ENCODE assay signal across 11 cellular contexts in the genomic region with DNA sequence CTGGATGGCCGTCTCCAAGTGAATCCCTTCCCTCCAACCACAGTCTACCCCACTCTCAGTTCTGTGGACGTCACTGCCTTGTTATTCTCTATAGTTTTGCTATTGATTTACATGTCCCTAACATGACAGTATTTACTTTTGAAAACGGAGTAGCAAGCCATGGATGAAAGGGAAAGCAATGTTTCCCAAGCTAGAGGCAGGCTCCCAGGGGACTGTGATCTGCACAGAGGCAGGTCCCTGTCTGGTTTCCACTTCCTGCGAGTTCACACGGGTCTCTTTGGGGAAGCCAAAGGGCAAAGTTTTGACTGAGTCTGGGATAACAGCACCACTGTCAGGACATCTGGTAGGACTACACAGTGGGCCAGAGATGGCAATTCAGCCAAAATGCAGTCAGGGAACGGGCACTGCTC. TPM values are rescaled to one million over a fixed set of nuclear protein-coding genes. Genes with fewer than 3 reads are reported as not detected.
DNase-seq lines count a peak whose midpoint lies in the region; ATAC-seq, FAIRE-seq and TF ChIP-seq lines count a peak whose summit lies in the region.
"Had no signal": no experiment of that assay in that cellular context is flagged by ENCODE, and none has a peak within 500 bp of the region (broad histone marks: within the 10 kb centered on the region; RNA-seq: fewer than 3 reads in every experiment).

No MANE protein-coding gene starts in this region.

- no peaks in the 10 kb centered on the region for H3K36me3 ChIP-seq in Karpas-422 (ENCODE audit: insufficient read depth, low read length)

- H3K4me1 ChIP-seq in Karpas-422 (ENCODE audit: low read length): peaks cover 11% of the 10 kb centered on the region

- H3K4me3 ChIP-seq in GM12875 (ENCODE audit: low read depth, low read length) (no peak overlapping the region), Karpas-422 (ENCODE audit: low read length) (no peak overlapping the region)
- H3K4me3 ChIP-seq: skin epidermis had no signal

- H3K79me2 ChIP-seq in Karpas-422 (ENCODE audit: low read length): no peaks in the 10 kb centered on the region

- no peaks in the 10 kb centered on the region for H4K20me1 ChIP-seq in Karpas-422 (ENCODE audit: insufficient read depth, low read depth, low read length)

- no peak overlapping the region for H2AFZ ChIP-seq in Karpas-422 (ENCODE audit: low read length)

- H3K27ac ChIP-seq in Karpas-422 (ENCODE audit: low read length): no peak overlapping the region
- H3K27ac ChIP-seq: skin epidermis had no signal

- peak; percentile 56 for DNase-seq in Karpas-422
- peak; percentile 42 for DNase-seq in iPS-NIHi7 (ENCODE audit: extremely low spot score)
- DNase-seq in activated CD8-positive, alpha-beta memory T cell treated with anti-CD3 and anti-CD28 coated beads for 24 hours: no peak
- no peak for DNase-seq in NCI-H1048 (lab: John Stamatoyannopoulos, UW)
- DNase-seq in HTR-8/SVneo (ENCODE audit: insufficient read length, low spot score): no peak
- no peak for DNase-seq in HT-29 (ENCODE audit: low spot score)

- H3K9ac ChIP-seq in Karpas-422 (ENCODE audit: low read length): no peak overlapping the region

- peak; percentile 28; the same call in 1 of the 2 replicates for TF ChIP-seq CTCF in GM12875 (IDR thresholded peaks at IDR 0.05; ENCODE audit: borderline replicate concordance, insufficient read depth, low read depth, low read length)

- H3K27me3 ChIP-seq in Karpas-422 (ENCODE audit: low read length): no peaks in the 10 kb centered on the region

- H3K9me3 ChIP-seq in Karpas-422 (ENCODE audit: low read length): no peaks in the 10 kb centered on the region

- H3K9me2 ChIP-seq in Karpas-422 (replicated peaks; ENCODE audit: insufficient read depth, low read length): no peaks in the 10 kb centered on the region

- no peak for FAIRE-seq in HTR-8/SVneo (lab: Jason Lieb, UNC)
- FAIRE-seq: bronchial epithelial cell had no signal

- H3K4me2 ChIP-seq in Karpas-422 (ENCODE audit: low read depth, low read length, poor library complexity, severe bottlenecking): no peak overlapping the region

- peak; percentile 95 for ATAC-seq in GM21619 (IDR thresholded peaks at IDR 0.05; ENCODE audit: unreplicated experiment)

RNA-seq across cellular contexts. Expression of a gene that starts 12.7 kb away (rescaled TPM):
- total RNA-seq in Karpas-422 (2014; rRNA removed; shearing (Covaris generic); ENCODE audit: low replicate concordance): 2.9 TPM in 1 of 2 replicates, not detected in the other
- 0.56 TPM in 1 of 2 replicates, not detected in the other for total RNA-seq in HT-29 (2014; rRNA removed; shearing (Covaris generic))
- total RNA-seq: HT1080 had no signal

RNA-seq across cellular contexts. Expression of a gene that starts 35.6 kb away (rescaled TPM):
- total RNA-seq in Karpas-422 (2014; rRNA removed; shearing (Covaris generic); ENCODE audit: low replicate concordance): 23.8 and 51.4 TPM in 2 replicates
- 12.2 and 12.8 TPM in 2 replicates for total RNA-seq in HT-29 (2014; rRNA removed; shearing (Covaris generic))

Comparison
In these comparisons a context has a peak if more than half of its experiments do, and no peak if none do; other contexts are left out.
1. DNase-seq: peak in Karpas-422 (single experiment) and iPS-NIHi7 (single experiment); none in activated CD8-positive, alpha-beta memory T cell treated with anti-CD3 and anti-CD28 coated beads for 24 hours (single experiment), NCI-H1048 (single experiment), HTR-8/SVneo (single experiment) and HT-29 (single experiment).